In the genomic region with DNA sequence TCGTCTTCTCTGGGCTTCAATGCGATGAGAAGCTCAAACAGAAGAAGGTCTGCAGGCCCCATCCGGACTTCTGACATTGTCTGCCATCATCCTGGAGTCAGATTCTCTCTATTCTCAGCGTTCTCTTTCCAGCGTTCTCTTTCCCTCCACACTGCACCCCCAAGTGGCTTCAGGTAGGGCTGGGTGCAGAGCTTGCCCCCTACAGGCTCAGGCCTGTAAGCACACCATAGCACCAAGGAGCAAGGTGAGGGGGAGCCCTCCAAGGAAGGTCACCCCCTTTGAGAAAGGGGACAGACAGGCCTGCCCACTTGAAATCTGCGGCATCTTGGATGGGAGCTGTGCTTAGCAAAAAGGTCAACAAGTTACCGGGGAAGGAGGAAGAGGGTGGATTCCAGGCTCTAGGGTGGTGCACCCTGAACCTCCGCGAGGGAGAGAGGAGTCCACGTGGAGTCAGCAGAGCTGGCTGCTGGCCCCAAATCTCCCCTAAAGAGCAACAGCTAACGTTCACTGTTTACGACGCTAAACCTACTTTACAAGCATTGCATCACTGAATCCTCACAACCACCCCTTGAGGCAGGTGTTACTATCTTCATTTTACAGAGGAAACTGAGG, we compare ENCODE assay signal across 8 cellular contexts. TPM values are rescaled to one million over a fixed set of nuclear protein-coding genes. Genes with fewer than 3 reads are reported as not detected.
DNase-seq lines count a peak whose midpoint lies in the region; ATAC-seq and TF ChIP-seq lines count a peak whose summit lies in the region.

No MANE protein-coding gene starts in this region.

- no peaks in the 10 kb centered on the region for H3K9me3 ChIP-seq in DOHH2 (ENCODE audit: control insufficient read depth, insufficient read depth, low read length)
- no peaks in the 10 kb centered on the region for H3K9me3 ChIP-seq in SK-N-SH
- H3K9me3 ChIP-seq in endodermal cell (ENCODE audit: control insufficient read depth, low read length), result no peaks in the 10 kb centered on the region
- H3K9me3 ChIP-seq in neutrophil, result no peaks in the 10 kb centered on the region

- no peak for ATAC-seq in GM21367 (IDR thresholded peaks at IDR 0.05; ENCODE audit: unreplicated experiment)

- H3K36me3 Mint-ChIP-seq in endodermal cell (ENCODE audit: low read depth), result peaks cover 31% of the 10 kb centered on the region

- DNase-seq in H7, result peak; percentile 83
- peak; percentile 67 for DNase-seq in SK-N-SH
- DNase-seq in endodermal cell, result peak; percentile 80
- DNase-seq in NCI-H2196 treated with DMSO at 0.1 percent for 48 hours (lab: John Stamatoyannopoulos, UW; ENCODE audit: unreplicated experiment), result no peak
- DNase-seq in NCI-H1694 (lab: John Stamatoyannopoulos, UW), result no peak

- H3K9me2 ChIP-seq in DOHH2 (replicated peaks; ENCODE audit: control insufficient read depth, low read length), result no peaks in the 10 kb centered on the region
- H3K9me2 ChIP-seq in SK-N-SH, result no peaks in the 10 kb centered on the region

- no peaks in the 10 kb centered on the region for H3K79me2 ChIP-seq in DOHH2 (ENCODE audit: control insufficient read depth, low read length)
- H3K79me2 ChIP-seq in SK-N-SH (ENCODE audit: insufficient read depth), result no peaks in the 10 kb centered on the region

- no peak for TF ChIP-seq EP300 in SK-N-SH (IDR thresholded peaks at IDR 0.05; ENCODE audit: borderline replicate concordance in 1 of 2, low read depth in 1 of 2, low read length in 1 of 2)

- no peak overlapping the region for H2AFZ ChIP-seq in SK-N-SH (ENCODE audit: low read depth)

- no peak overlapping the region for H3K9ac ChIP-seq in SK-N-SH
- no peak overlapping the region for H3K9ac ChIP-seq in endodermal cell (ENCODE audit: extremely low read depth, low read length, poor library complexity, severe bottlenecking)

- POLR2A ChIA-PET in SK-N-SH (lab: Yijun Ruan, JAX), result no interaction called here

- no peaks in the 10 kb centered on the region for H3K9me3 Mint-ChIP-seq in endodermal cell

- no peak overlapping the region for H3K4me2 ChIP-seq in DOHH2 (ENCODE audit: low read length)
- no peak overlapping the region for H3K4me2 ChIP-seq in SK-N-SH

- H3F3A ChIP-seq in DOHH2 (ENCODE audit: control insufficient read depth, insufficient read depth) (no peaks in the 10 kb centered on the region), SK-N-SH (replicated peaks; ENCODE audit: insufficient read depth) (no peaks in the 10 kb centered on the region)

- TF ChIP-seq RAD21 in SK-N-SH (IDR thresholded peaks at IDR 0.05; ENCODE audit: low read length), result peak; percentile 50

- H3K4me1 ChIP-seq in DOHH2 (ENCODE audit: control insufficient read depth, low read length), result peaks cover 7% of the 10 kb centered on the region
- no peaks in the 10 kb centered on the region for H3K4me1 ChIP-seq in SK-N-SH (ENCODE audit: control insufficient read depth in 1 of 2, insufficient read depth in 2 of 2, low read depth in 1 of 2, low read length in 1 of 2)
- H3K4me1 ChIP-seq in endodermal cell (ENCODE audit: control insufficient read depth, insufficient read depth, low read length), result no peaks in the 10 kb centered on the region
- peaks cover 16 to 19% of the 10 kb centered on the region in 2 experiments for H3K4me1 ChIP-seq in neutrophil (ENCODE audit: control insufficient read depth in 1 of 2, insufficient read depth in 1 of 2, low read depth in 1 of 2, low read length in 1 of 2)

- H3K27me3 ChIP-seq in DOHH2 (ENCODE audit: control insufficient read depth, low read length) (no peaks in the 10 kb centered on the region), H7 (ENCODE audit: control insufficient read depth, insufficient read depth, low read length) (no peaks in the 10 kb centered on the region), SK-N-SH (ENCODE audit: insufficient read depth) (no peaks in the 10 kb centered on the region), endodermal cell (ENCODE audit: control insufficient read depth, insufficient read depth, low read length, poor library complexity, severe bottlenecking) (no peaks in the 10 kb centered on the region), neutrophil (no peaks in the 10 kb centered on the region)

- peaks cover under 1% of the 10 kb centered on the region for H3K4me1 Mint-ChIP-seq in endodermal cell

- no peak overlapping the region for H3K27ac Mint-ChIP-seq in endodermal cell

- CTCF ChIA-PET in SK-N-SH (lab: Yijun Ruan, JAX), result interaction anchor here (0.7 to 13.3 kb wide), 34 partner anchors 10 to 201 kb away, joined by 3 to 441 read pairs (median 6); a partner anchor contains a TSS

- no peak overlapping the region for H3K4me3 ChIP-seq in DOHH2 (ENCODE audit: low read length)
- no peak overlapping the region for H3K4me3 ChIP-seq in H7 (ENCODE audit: insufficient read depth, low read depth, low read length)
- no peak overlapping the region for H3K4me3 ChIP-seq in SK-N-SH (ENCODE audit: low read depth in 2 of 2, low read length in 1 of 2)
- no peak overlapping the region for H3K4me3 ChIP-seq in endodermal cell (ENCODE audit: low read length)
- no peak overlapping the region for H3K4me3 ChIP-seq in neutrophil (ENCODE audit: low read depth in 1 of 2, low read length in 1 of 2)

- H3K27ac ChIP-seq in DOHH2 (ENCODE audit: low read depth, low read length) (no peak overlapping the region), SK-N-SH (ENCODE audit: low read depth in 2 of 2, low read length in 1 of 2) (no peak overlapping the region), endodermal cell (ENCODE audit: low read depth, low read length) (no peak overlapping the region), neutrophil (no peak overlapping the region)

- TF ChIP-seq CTCF in DOHH2 (IDR thresholded peaks at IDR 0.05; ENCODE audit: low read depth, low read length, poor library complexity, severe bottlenecking) (peak; percentile 90), SK-N-SH (IDR thresholded peaks at IDR 0.05) (peak; percentile 70), endodermal cell (conservative IDR thresholded peaks at IDR 0.05) (peak; percentile 85), neutrophil (IDR thresholded peaks at IDR 0.05) (peak; percentile 68)

- H3K4me3 Mint-ChIP-seq in endodermal cell, result no peak overlapping the region

- WGBS in SK-N-SH (ENCODE audit: low lambda C conversion rate), result 90% methylated on average over 13 of the region's 13 CpGs
- WGBS in endodermal cell (ENCODE audit: insufficient coverage in 1 of 2, insufficient read length in 1 of 2), 2 experiments, result 79 to 85% methylated on average over 8 to 13 of the region's 13 CpGs

- H3K36me3 ChIP-seq in DOHH2 (ENCODE audit: control insufficient read depth, low read length), result peaks cover 79% of the 10 kb centered on the region
- H3K36me3 ChIP-seq in H7 (replicated peaks; ENCODE audit: control insufficient read depth, insufficient read depth, low read length), result peaks cover 1% of the 10 kb centered on the region
- H3K36me3 ChIP-seq in SK-N-SH (replicated peaks in 1 of 2; ENCODE audit: control insufficient read depth in 1 of 2, insufficient read depth in 2 of 2, low read length in 1 of 2), result peaks cover 17 to 44% of the 10 kb centered on the region in 2 experiments
- H3K36me3 ChIP-seq in endodermal cell (ENCODE audit: control insufficient read depth, insufficient read depth, low read length), result peaks cover 58% of the 10 kb centered on the region
- H3K36me3 ChIP-seq in neutrophil, result peaks cover 99% of the 10 kb centered on the region

- no peaks in the 10 kb centered on the region for H3K27me3 Mint-ChIP-seq in endodermal cell (ENCODE audit: insufficient read depth)

- H4K20me1 ChIP-seq in DOHH2 (ENCODE audit: control insufficient read depth, insufficient read depth, low read depth, low read length) (no peaks in the 10 kb centered on the region), SK-N-SH (ENCODE audit: insufficient read depth) (no peaks in the 10 kb centered on the region)

TF ChIP-seq in SK-N-SH, 30 proteins besides CTCF, POLR2A, EP300 and RAD21:
- TF ChIP-seq SIN3A (IDR thresholded peaks at IDR 0.05; ENCODE audit: borderline replicate concordance, low read depth, low read length), result no peak
- peak; percentile 34; the same call in 1 of the 2 replicates for TF ChIP-seq SMC3 (IDR thresholded peaks at IDR 0.05; ENCODE audit: low read depth, low read length)

RNA-seq across cellular contexts. Expression of a gene that starts 27.5 kb away (rescaled TPM):
- 22.4 and 39.8 TPM in 2 replicates for total RNA-seq in H7 (2014; rRNA removed; shearing (Covaris generic))
- 3.2 and 3.8 TPM in 2 replicates for polyA plus RNA-seq in SK-N-SH (2012; rRNA removed)
- 2.9 and 3.5 TPM in 2 replicates for polyA plus RNA-seq in SK-N-SH (2012; cell fraction: cytosol; rRNA removed)
- polyA plus RNA-seq in SK-N-SH (2012; cell fraction: nucleus; rRNA removed), result 0.77 and 1.1 TPM in 2 replicates
- 10 to 100 TPM; 44.9 to 47.1 TPM for total RNA-seq in endodermal cell
- 27.5 TPM for polyA plus RNA-seq in endodermal cell (2013, experiment 1 of 2)
- polyA plus RNA-seq in endodermal cell (2013, experiment 2 of 2), result 26.7 TPM

RNA-seq across cellular contexts. Expression of a gene that starts 32.9 kb away (rescaled TPM):
- total RNA-seq in H7 (2014; rRNA removed; shearing (Covaris generic)), result 27.3 and 38.6 TPM in 2 replicates
- polyA plus RNA-seq in SK-N-SH (2012; rRNA removed), result 39.4 and 46.2 TPM in 2 replicates
- 33.3 and 41.5 TPM in 2 replicates for polyA plus RNA-seq in SK-N-SH (2012; cell fraction: cytosol; rRNA removed)
- polyA plus RNA-seq in SK-N-SH (2012; cell fraction: nucleus; rRNA removed), result 36.6 and 41.8 TPM in 2 replicates
- total RNA-seq in endodermal cell, result 10 to 100 TPM; 51.3 to 52.2 TPM
- 33.0 TPM for polyA plus RNA-seq in endodermal cell (2013, experiment 1 of 2)
- polyA plus RNA-seq in endodermal cell (2013, experiment 2 of 2), result 31.1 TPM

Comparison
In these comparisons a context has a peak if more than half of its experiments do, and no peak if none do; other contexts are left out.
1. DNase-seq: peak in H7 (single experiment), SK-N-SH (single experiment) and endodermal cell (single experiment); none in NCI-H2196 treated with DMSO at 0.1 percent for 48 hours (single experiment) and NCI-H1694 (single experiment).
2. Peak in every context shown above with its lines, with median percentiles within 50 percentile points of each other: CTCF ChIP-seq.